ENCODE assay signal across 5 cellular contexts in genomic region chr9:98269652-98270051, GRCh38. TPM values are rescaled to one million over a fixed set of nuclear protein-coding genes. Genes with fewer than 3 reads are reported as not detected.
DNase-seq lines count a peak whose midpoint lies in the region; ATAC-seq and TF ChIP-seq lines count a peak whose summit lies in the region.
"Not testable (repeated sequence)": the region's sequence is repeated elsewhere in the genome, so short reads cannot be mapped to it uniquely, and the experiment has no call there.

No MANE protein-coding gene starts in this region.

- not testable (repeated sequence) for H4K8ac ChIP-seq in H9 (replicated peaks; ENCODE audit: insufficient read length, low read depth, low read length)
- peak overlapping the region; percentile 73 to 79 for H4K8ac ChIP-seq in IMR-90 (ENCODE audit: low read depth in 2 of 2, low read length in 2 of 2)

- H2AK5ac ChIP-seq in H9 (ENCODE audit: insufficient read length, low read length): not testable (repeated sequence)
- H2AK5ac ChIP-seq in IMR-90 (ENCODE audit: low read depth, low read length): peak overlapping the region; percentile 66

- TF ChIP-seq POLR2A in IMR-90 (IDR thresholded peaks at IDR 0.05; ENCODE audit: low read depth, low read length): not testable (repeated sequence)

- not testable (repeated sequence) for H4K5ac ChIP-seq in H9 (ENCODE audit: insufficient read length, low read depth, low read length)
- H4K5ac ChIP-seq in IMR-90 (ENCODE audit: low read depth, low read length): peak overlapping the region; percentile 81; the same call in 1 of the 2 replicates

- CTCF ChIA-PET in IMR-90 (lab: Yijun Ruan, JAX): not testable (repeated sequence)

- H3K14ac ChIP-seq in H9 (ENCODE audit: insufficient read depth, low read length): not testable (repeated sequence)
- H3K14ac ChIP-seq in IMR-90 (replicated peaks; ENCODE audit: low read depth, low read length): peak overlapping the region; percentile 79

- not testable (repeated sequence) for H3F3A ChIP-seq in neural progenitor cell (ENCODE audit: low read depth)

- H3T11ph ChIP-seq in H9 (ENCODE audit: low read length): not testable (repeated sequence)

- not testable (repeated sequence) for H3K23ac ChIP-seq in H9 (ENCODE audit: insufficient read length, low read depth, low read length); IMR-90 (ENCODE audit: low read depth, low read length)

- not testable (repeated sequence) for H4K91ac ChIP-seq in H9 (ENCODE audit: insufficient read length, low read depth, low read length)
- peak overlapping the region; percentile 64 for H4K91ac ChIP-seq in IMR-90 (ENCODE audit: insufficient read depth, low read depth, low read length)

- H3K4me1 Mint-ChIP-seq in H9: peaks cover 55 to 67% of the 10 kb centered on the region in 2 experiments
- H3K4me1 Mint-ChIP-seq in endodermal cell: peaks cover 84% of the 10 kb centered on the region
- peaks cover 43% of the 10 kb centered on the region for H3K4me1 Mint-ChIP-seq in neural progenitor cell

- not testable (repeated sequence) for BruUV-seq in IMR-90 (replicated peaks; lab: Mats Ljungman, UMichigan)

- not testable (repeated sequence) for H3K4me2 ChIP-seq in H9 (ENCODE audit: insufficient read depth, insufficient read length, low read length); IMR-90 (ENCODE audit: low read depth, low read length); neural progenitor cell

- H3K9ac ChIP-seq in H9 (ENCODE audit: extremely low read depth, insufficient read length, low read length); IMR-90 (ENCODE audit: low read depth, low read length); endodermal cell (ENCODE audit: extremely low read depth, low read length, poor library complexity, severe bottlenecking); neural progenitor cell: not testable (repeated sequence)

- not testable (repeated sequence) for H2BK20ac ChIP-seq in H9 (ENCODE audit: low read depth, low read length, poor library complexity, severe bottlenecking)
- peak overlapping the region; percentile 81 for H2BK20ac ChIP-seq in IMR-90 (ENCODE audit: low read depth, low read length)

- not testable (repeated sequence) for H2BK120ac ChIP-seq in H9 (ENCODE audit: low read depth, low read length, poor library complexity, severe bottlenecking)
- H2BK120ac ChIP-seq in IMR-90 (ENCODE audit: low read depth, low read length): peak overlapping the region; percentile 84

- DNase-seq in H9; IMR-90; neural progenitor cell (ENCODE audit: low spot score): not testable (repeated sequence)
- DNase-seq in WERI-Rb-1: peak; percentile 72
- DNase-seq in endodermal cell: peak; percentile 78

- H3K9me3 ChIP-seq in H9 (ENCODE audit: control insufficient read depth, low read depth, low read length); IMR-90 (ENCODE audit: control insufficient read depth, insufficient read depth, low read length); WERI-Rb-1 (ENCODE audit: severe bottlenecking); endodermal cell (ENCODE audit: control insufficient read depth, low read length); neural progenitor cell (ENCODE audit: low read depth): not testable (repeated sequence)

- peak overlapping the region in 2 of 3 experiments; percentile 2 to 10; a peak in 2 of 7 replicates for H3K27ac Mint-ChIP-seq in H9
- H3K27ac Mint-ChIP-seq in endodermal cell: peak overlapping the region; percentile 89
- H3K27ac Mint-ChIP-seq in neural progenitor cell: peak overlapping the region; percentile 10

- H2BK12ac ChIP-seq in H9 (ENCODE audit: insufficient read length, low read depth, low read length): not testable (repeated sequence)

- in situ Hi-C loops in IMR-90 (cut with MboI; ENCODE audit: low sequenced_read_pairs): not testable (repeated sequence)

- H3K56ac ChIP-seq in H9 (ENCODE audit: insufficient read length, low read depth, low read length); IMR-90 (ENCODE audit: extremely low read depth, insufficient read depth, low read length): not testable (repeated sequence)

- not testable (repeated sequence) for ATAC-seq in IMR-90 (ENCODE audit: low read depth)

- WGBS in H9 (ENCODE audit: extremely low coverage, insufficient read length, low lambda C conversion rate): no CpG with 5 or more reads among the region's 10 CpGs
- WGBS in IMR-90 (ENCODE audit: extremely low coverage in 2 of 2, insufficient read length in 1 of 2), 2 experiments: 29% methylated on average over 5 of the region's 10 CpGs; no CpG with 5 or more reads in 1 of the 2 experiments
- 25 to 47% methylated on average over 9 to 10 of the region's 10 CpGs for WGBS in endodermal cell (ENCODE audit: insufficient coverage in 1 of 2, insufficient read length in 1 of 2), 2 experiments

- H3K23me2 ChIP-seq in H9 (ENCODE audit: insufficient read length, low read depth, low read length, poor library complexity, severe bottlenecking): not testable (repeated sequence)

- not testable (repeated sequence) for H3K9me1 ChIP-seq in IMR-90 (ENCODE audit: insufficient read depth, low read length)

- POLR2A ChIA-PET in IMR-90 (lab: Charles Lee; ENCODE audit: unreplicated experiment): not testable (repeated sequence)

- H3K36me3 ChIP-seq in IMR-90 (ENCODE audit: control insufficient read depth, insufficient read depth, low read length); WERI-Rb-1; endodermal cell (ENCODE audit: control insufficient read depth, insufficient read depth, low read length); neural progenitor cell: not testable (repeated sequence)

- H3K79me1 ChIP-seq in H9 (ENCODE audit: insufficient read depth, low read depth, low read length, poor library complexity, severe bottlenecking); IMR-90 (ENCODE audit: low read depth in 1 of 2, low read length in 2 of 2): not testable (repeated sequence)

- not testable (repeated sequence) for H3K27ac ChIP-seq in H9 (ENCODE audit: insufficient read length, low read depth, low read length); IMR-90 (ENCODE audit: insufficient read depth, low read length); WERI-Rb-1; endodermal cell (ENCODE audit: low read depth, low read length); neural progenitor cell

- not testable (repeated sequence) for H3K27me3 ChIP-seq in H9 (ENCODE audit: insufficient read depth, low read length); IMR-90 (ENCODE audit: control insufficient read depth, insufficient read depth, low read length); WERI-Rb-1 (ENCODE audit: insufficient read depth, low read depth, severe bottlenecking); endodermal cell (ENCODE audit: control insufficient read depth, insufficient read depth, low read length, poor library complexity, severe bottlenecking); neural progenitor cell

- H2AFZ ChIP-seq in H9 (ENCODE audit: low read length); IMR-90 (replicated peaks; ENCODE audit: low read length, poor library complexity); neural progenitor cell (replicated peaks): not testable (repeated sequence)

- not testable (repeated sequence) for H3K9me3 Mint-ChIP-seq in H9, endodermal cell, neural progenitor cell

- not testable (repeated sequence) for H2BK5ac ChIP-seq in H9 (ENCODE audit: insufficient read length, low read length)
- H2BK5ac ChIP-seq in IMR-90 (ENCODE audit: low read depth, low read length, poor library complexity, severe bottlenecking): peak overlapping the region; percentile 24

- H3K36me3 Mint-ChIP-seq in H9 (ENCODE audit: insufficient read depth in 1 of 3, low read depth in 3 of 3); endodermal cell (ENCODE audit: low read depth); neural progenitor cell: not testable (repeated sequence)

- not testable (repeated sequence) for H3K18ac ChIP-seq in H9 (ENCODE audit: insufficient read length, low read depth, low read length)
- peak overlapping the region; percentile 89 for H3K18ac ChIP-seq in IMR-90 (ENCODE audit: low read depth, low read length)

- not testable (repeated sequence) for H3K79me2 ChIP-seq in H9 (ENCODE audit: insufficient read depth, low read length); neural progenitor cell (ENCODE audit: low read depth)

- not testable (repeated sequence) for H3K4me3 Mint-ChIP-seq in H9, neural progenitor cell
- H3K4me3 Mint-ChIP-seq in endodermal cell: peak overlapping the region; percentile 44

- not testable (repeated sequence) for H2AK9ac ChIP-seq in IMR-90 (replicated peaks; ENCODE audit: low read depth, low read length, poor library complexity)

- not testable (repeated sequence) for H3K27me3 Mint-ChIP-seq in H9 (ENCODE audit: low read depth); endodermal cell (ENCODE audit: insufficient read depth); neural progenitor cell (ENCODE audit: insufficient read depth, low read depth)

- not testable (repeated sequence) for H2BK15ac ChIP-seq in H9 (ENCODE audit: low read depth, low read length)
- peak overlapping the region; percentile 48; the same call in 2 of the 3 replicates for H2BK15ac ChIP-seq in IMR-90 (ENCODE audit: low read depth, low read length)

- not testable (repeated sequence) for H4K20me1 ChIP-seq in H9 (ENCODE audit: control insufficient read depth, insufficient read depth, insufficient read length); IMR-90 (ENCODE audit: insufficient read depth, low read length); neural progenitor cell (ENCODE audit: low read depth)

- not testable (repeated sequence) for TF ChIP-seq CTCF in H9 (conservative IDR thresholded peaks at IDR 0.05); IMR-90 (conservative IDR thresholded peaks at IDR 0.05; ENCODE audit: low read depth, low read length); WERI-Rb-1 (IDR thresholded peaks at IDR 0.05; ENCODE audit: low read depth, low read length); endodermal cell (conservative IDR thresholded peaks at IDR 0.05); neural progenitor cell (IDR thresholded peaks at IDR 0.05)

- intact Hi-C loops in IMR-90 (cut with micrococcal nuclease): loop anchor here (10.0 kb wide), 1 partner anchor 555 kb away; no protein-coding TSS in a partner anchor

- dilution Hi-C loops in IMR-90 (cut with HindIII; ENCODE audit: low sequenced_read_pairs, unreplicated experiment): not testable (repeated sequence)

- not testable (repeated sequence) for H3K4me3 ChIP-seq in IMR-90 (ENCODE audit: insufficient read depth, low read depth, low read length); WERI-Rb-1 (ENCODE audit: low read depth, low read length); neural progenitor cell
- H3K4me3 ChIP-seq in endodermal cell (ENCODE audit: low read length): peak overlapping the region; percentile 62

- not testable (repeated sequence) for TF ChIP-seq RAD21 in IMR-90 (IDR thresholded peaks at IDR 0.05; ENCODE audit: low read length)

- not testable (repeated sequence) for H3K4me1 ChIP-seq in H9 (ENCODE audit: insufficient read depth, low read length); IMR-90 (ENCODE audit: control insufficient read depth, insufficient read depth, low read length); endodermal cell (ENCODE audit: control insufficient read depth, insufficient read depth, low read length)
- peaks cover 28% of the 10 kb centered on the region for H3K4me1 ChIP-seq in neural progenitor cell

- H3K4ac ChIP-seq in H9 (ENCODE audit: low read depth, low read length): not testable (repeated sequence)
- H3K4ac ChIP-seq in IMR-90 (ENCODE audit: low read depth, low read length): peak overlapping the region; percentile 61; the same call in 1 of the 2 replicates

RNA-seq across cellular contexts. Expression of gene TBC1D2, which starts 14.2 kb away (rescaled TPM):
- total RNA-seq in H9 (2021): 2.3 and 2.9 TPM in 2 replicates
- total RNA-seq in IMR-90 (2012; rRNA removed): 35.6 and 36.9 TPM in 2 replicates
- 62.7 and 75.3 TPM in 2 replicates for polyA plus RNA-seq in IMR-90 (2012; rRNA removed)
- 64.9 and 68.1 TPM in 2 replicates for polyA plus RNA-seq in IMR-90 (2012; cell fraction: cytosol; rRNA removed)
- polyA plus RNA-seq in IMR-90 (2012; cell fraction: nucleus; rRNA removed; ENCODE audit: low replicate concordance): 82.5 and 192 TPM in 2 replicates
- total RNA-seq in endodermal cell: 10 to 100 TPM in 1 of 2 donors, 1 to 10 TPM in 1; 8.1 to 10.4 TPM
- polyA plus RNA-seq in endodermal cell (2013, experiment 1 of 2): 2.2 TPM
- polyA plus RNA-seq in endodermal cell (2013, experiment 2 of 2): 2.4 TPM
- 0.41 and 1.3 TPM in 2 replicates for total RNA-seq in neural progenitor cell (ENCODE audit: low replicate concordance)

Comparison
In these comparisons a context has a peak if more than half of its experiments do, and no peak if none do; other contexts are left out.
1. H3K27ac Mint-ChIP-seq: peak in every context shown above with its lines; median percentile 89 in endodermal cell; 10 in neural progenitor cell; 6 in H9.